ENCODE assay signal across 29 cellular contexts in the genomic region with DNA sequence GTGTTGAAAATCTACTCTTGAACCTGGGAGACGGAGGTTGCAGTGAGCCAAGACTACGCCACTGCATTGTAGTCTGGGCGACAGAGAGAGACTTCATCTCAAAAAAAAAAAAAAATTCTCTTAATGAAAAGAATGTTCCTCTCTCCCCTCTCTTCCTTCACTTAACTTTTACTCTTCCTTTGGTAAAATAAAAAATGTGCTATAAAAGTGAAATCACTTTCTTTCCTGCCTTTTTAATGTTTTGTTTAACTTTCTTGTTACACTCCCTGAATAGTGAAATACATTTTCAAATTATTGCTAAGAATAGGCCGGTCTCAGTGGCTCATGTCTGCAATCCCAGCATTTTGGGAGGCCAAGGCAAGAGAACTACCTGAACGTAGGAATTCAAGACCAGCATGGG.
"Had no signal": no experiment of that assay in that cellular context is flagged by ENCODE, and none has a peak within 500 bp of the region (broad histone marks: within the 10 kb centered on the region; RNA-seq: fewer than 3 reads in every experiment).

No MANE protein-coding gene starts in this region.

- H3K27me3 ChIP-seq: stomach, suprapubic skin, testis, thyroid gland, tibial artery, tibial nerve, transverse colon, upper lobe of left lung, upper lobe of right lung, uterus, vagina had no signal

- ATAC-seq: stimulated activated effector memory CD8-positive, alpha-beta T cell treated with anti-CD3 and anti-CD28 coated beads, Interleukin-12 subunit alpha, Interleukin-12 subunit beta, amount 100 ng/mL, for 72 hours; stimulated activated memory B cell treated with anti-CD40 and anti-IgM and Interleukin-4, amounts not matched to agents 10 μg/mL and 1 μg/mL and 100 μg/mL, for 72 hours; stimulated activated naive B cell treated with anti-CD40 and anti-IgM and Interleukin-4, amounts not matched to agents 10 μg/mL and 1 μg/mL and 100 μg/mL, for 72 hours; stimulated activated naive CD8-positive, alpha-beta T cell treated with anti-CD3 and anti-CD28 coated beads, Interleukin-15, amount 100 ng/mL, for 72 hours; stimulated activated naive CD8-positive, alpha-beta T cell treated with anti-CD3 and anti-CD28 coated beads, Interleukin-15, Interleukin-2, amounts not matched to agents 100 U/mL and 50 U/mL, for 24 hours; upper lobe of right lung had no signal

- H3K4me3 ChIP-seq: stomach, suprapubic skin, testis, thoracic aorta, thyroid gland, tibial artery, tibial nerve, transverse colon, upper lobe of left lung, upper lobe of right lung, uterus, vagina had no signal

- H3K4me1 ChIP-seq: stomach, suprapubic skin, testis, thyroid gland, tibial artery, tibial nerve, transverse colon, upper lobe of left lung, upper lobe of right lung, uterus, vagina had no signal

- H3K27ac Mint-ChIP-seq: stimulated activated effector memory CD8-positive, alpha-beta T cell treated with anti-CD3 and anti-CD28 coated beads, Interleukin-12 subunit alpha, Interleukin-12 subunit beta, amount 100 ng/mL, for 72 hours; stimulated activated memory B cell treated with anti-CD40 and anti-IgM and Interleukin-4, amounts not matched to agents 10 μg/mL and 1 μg/mL and 100 μg/mL, for 72 hours; stimulated activated naive B cell treated with anti-CD40 and anti-IgM and Interleukin-4, amounts not matched to agents 10 μg/mL and 1 μg/mL and 100 μg/mL, for 72 hours; stimulated activated naive CD8-positive, alpha-beta T cell treated with anti-CD3 and anti-CD28 coated beads, Interleukin-15, amount 100 ng/mL, for 72 hours; stimulated activated naive CD8-positive, alpha-beta T cell treated with anti-CD3 and anti-CD28 coated beads, Interleukin-15, Interleukin-2, amounts not matched to agents 100 ng/mL and 50 ng/mL, for 24 hours; type B pancreatic cell had no signal

- H3K27me3 Mint-ChIP-seq: stimulated activated memory B cell treated with anti-CD40 and anti-IgM and Interleukin-4, amounts not matched to agents 10 μg/mL and 1 μg/mL and 100 μg/mL, for 72 hours; stimulated activated naive B cell treated with anti-CD40 and anti-IgM and Interleukin-4, amounts not matched to agents 10 μg/mL and 1 μg/mL and 100 μg/mL, for 72 hours; stimulated activated naive CD8-positive, alpha-beta T cell treated with anti-CD3 and anti-CD28 coated beads, Interleukin-15, amount 100 ng/mL, for 72 hours; stimulated activated naive CD8-positive, alpha-beta T cell treated with anti-CD3 and anti-CD28 coated beads, Interleukin-15, Interleukin-2, amounts not matched to agents 100 ng/mL and 50 ng/mL, for 24 hours; type B pancreatic cell had no signal

- H3K4me3 Mint-ChIP-seq: stimulated activated effector memory CD8-positive, alpha-beta T cell treated with anti-CD3 and anti-CD28 coated beads, Interleukin-12 subunit alpha, Interleukin-12 subunit beta, amount 100 ng/mL, for 72 hours; stimulated activated memory B cell treated with anti-CD40 and anti-IgM and Interleukin-4, amounts not matched to agents 10 μg/mL and 1 μg/mL and 100 μg/mL, for 72 hours; stimulated activated naive B cell treated with anti-CD40 and anti-IgM and Interleukin-4, amounts not matched to agents 10 μg/mL and 1 μg/mL and 100 μg/mL, for 72 hours; stimulated activated naive CD8-positive, alpha-beta T cell treated with anti-CD3 and anti-CD28 coated beads, Interleukin-15, amount 100 ng/mL, for 72 hours; stimulated activated naive CD8-positive, alpha-beta T cell treated with anti-CD3 and anti-CD28 coated beads, Interleukin-15, Interleukin-2, amounts not matched to agents 100 ng/mL and 50 ng/mL, for 24 hours; type B pancreatic cell had no signal

- H3K36me3 ChIP-seq: stomach, suprapubic skin, thoracic aorta, thyroid gland, tibial artery, tibial nerve, transverse colon, upper lobe of left lung, upper lobe of right lung, uterus, vagina had no signal

- H3K27ac ChIP-seq: stomach, suprapubic skin, testis, thoracic aorta, thyroid gland, tibial artery, tibial nerve, transverse colon, upper lobe of left lung, upper lobe of right lung, uterus, vagina had no signal

- H3K4me1 Mint-ChIP-seq: stimulated activated effector memory CD8-positive, alpha-beta T cell treated with anti-CD3 and anti-CD28 coated beads, Interleukin-12 subunit alpha, Interleukin-12 subunit beta, amount 100 ng/mL, for 72 hours; stimulated activated memory B cell treated with anti-CD40 and anti-IgM and Interleukin-4, amounts not matched to agents 10 μg/mL and 1 μg/mL and 100 μg/mL, for 72 hours; stimulated activated naive B cell treated with anti-CD40 and anti-IgM and Interleukin-4, amounts not matched to agents 10 μg/mL and 1 μg/mL and 100 μg/mL, for 72 hours; stimulated activated naive CD8-positive, alpha-beta T cell treated with anti-CD3 and anti-CD28 coated beads, Interleukin-15, amount 100 ng/mL, for 72 hours had no signal

- H3K9me3 ChIP-seq: stomach, suprapubic skin, testis, thoracic aorta, thyroid gland, tibial artery, tibial nerve, transverse colon, upper lobe of left lung, upper lobe of right lung, uterus, vagina had no signal

- H3K9me3 Mint-ChIP-seq: stimulated activated naive B cell treated with anti-CD40 and anti-IgM and Interleukin-4, amounts not matched to agents 10 μg/mL and 1 μg/mL and 100 μg/mL, for 72 hours; stimulated activated naive CD8-positive, alpha-beta T cell treated with anti-CD3 and anti-CD28 coated beads, Interleukin-15, amount 100 ng/mL, for 72 hours; stimulated activated naive CD8-positive, alpha-beta T cell treated with anti-CD3 and anti-CD28 coated beads, Interleukin-15, Interleukin-2, amounts not matched to agents 100 ng/mL and 50 ng/mL, for 24 hours; type B pancreatic cell had no signal

- DNase-seq: stimulated activated CD4-positive, alpha-beta T cell treated with anti-CD3 and anti-CD28 coated beads, Interleukin-2, amount 100 ng/mL, for 48 hours; stimulated activated CD4-positive, alpha-beta T cell treated with anti-CD3 and anti-CD28 coated beads, Interleukin-4, amount 100 ng/mL, for 1 hour; stimulated activated CD4-positive, alpha-beta T cell treated with anti-CD3 and anti-CD28 coated beads, Interleukin-4, amount 100 ng/mL, for 24 hours; stimulated activated CD4-positive, alpha-beta T cell treated with anti-CD3 and anti-CD28 coated beads, Interleukin-4, amount 100 ng/mL, for 4 hours; stimulated activated CD8-positive, alpha-beta memory T cell treated with anti-CD3 and anti-CD28 coated beads, Interleukin-4, amount 100 ng/mL, for 48 hours; stimulated activated naive B cell treated with anti-CD40 and anti-IgM and Interleukin-4, amounts not matched to agents 10 μg/mL and 1 μg/mL and 100 μg/mL, for 72 hours; stimulated activated naive CD4-positive, alpha-beta T cell; stimulated activated naive CD4-positive, alpha-beta T cell treated with Interleukin-2 at 50 U/mL for 16 hours; stimulated activated naive CD8-positive, alpha-beta T cell treated with anti-CD3 and anti-CD28 coated beads, Interleukin-15, amount 100 ng/mL, for 72 hours; stimulated activated naive CD8-positive, alpha-beta T cell treated with anti-CD3 and anti-CD28 coated beads, Interleukin-15, Interleukin-2, amounts not matched to agents 100 U/mL and 50 U/mL, for 24 hours; stomach; substantia nigra; testis; thyroid gland; tibial artery; transverse colon; trophoblast cell; upper lobe of left lung; upper lobe of right lung; uterus had no signal

- FAIRE-seq: urothelium cell line had no signal

- H3K36me3 Mint-ChIP-seq: stimulated activated effector memory CD8-positive, alpha-beta T cell treated with anti-CD3 and anti-CD28 coated beads, Interleukin-12 subunit alpha, Interleukin-12 subunit beta, amount 100 ng/mL, for 72 hours; stimulated activated memory B cell treated with anti-CD40 and anti-IgM and Interleukin-4, amounts not matched to agents 10 μg/mL and 1 μg/mL and 100 μg/mL, for 72 hours; stimulated activated naive B cell treated with anti-CD40 and anti-IgM and Interleukin-4, amounts not matched to agents 10 μg/mL and 1 μg/mL and 100 μg/mL, for 72 hours had no signal
